ENCODE assay signal across 10 cellular contexts in the genomic region with DNA sequence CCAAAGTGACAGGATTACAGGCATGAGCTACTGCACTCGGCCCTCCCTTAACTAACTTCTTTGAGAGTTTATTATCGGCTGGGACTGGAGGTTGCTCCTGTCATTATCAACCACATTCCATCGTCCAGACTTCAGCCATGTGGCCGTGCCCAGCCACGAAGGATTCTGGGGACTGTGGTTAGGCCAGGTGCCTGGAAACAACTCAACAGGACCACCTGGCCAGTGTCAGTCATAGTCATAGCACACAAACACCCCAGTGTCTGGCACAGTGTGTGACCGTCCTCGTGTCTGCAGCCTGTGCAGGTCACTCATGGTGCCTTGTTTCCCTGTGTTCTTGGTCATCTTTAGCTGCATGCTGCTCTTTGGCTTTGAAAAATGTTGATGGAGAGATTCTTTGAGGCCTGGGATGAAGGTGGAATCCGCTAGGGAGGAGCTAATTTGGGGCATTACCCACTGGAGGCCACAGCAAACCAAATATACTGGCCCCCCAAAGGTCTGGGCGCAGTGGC. TPM values are rescaled to one million over a fixed set of nuclear protein-coding genes. Genes with fewer than 3 reads are reported as not detected.
"Had no signal": no experiment of that assay in that cellular context is flagged by ENCODE, and none has a peak within 500 bp of the region (broad histone marks: within the 10 kb centered on the region; RNA-seq: fewer than 3 reads in every experiment).

No MANE protein-coding gene starts in this region.

- H3K4me1 ChIP-seq: HAP-1 had no signal

- FAIRE-seq: HepG2 had no signal

- H2AFZ ChIP-seq: GM23248 had no signal

- DNase-seq: GM23248, GOT3, H7, HFFc6 had no signal

- H3K9me3 ChIP-seq: HAP-1 had no signal

- H3K4me3 ChIP-seq: GM23248, HAP-1 had no signal

- ATAC-seq: HCT116, HepG2 had no signal

- H3K36me3 ChIP-seq: HAP-1 had no signal

- H3K9ac ChIP-seq: GM23248 had no signal

- H3K27ac ChIP-seq: GM23248, HL-60 had no signal

RNA-seq across cellular contexts. Expression of a gene that starts 12.7 kb away (rescaled TPM):
- total RNA-seq: H4, HepG2, HT1080 had no signal
